In genomic region chr2:45610281-45611019, GRCh38 we compare ENCODE assay signal across 1 cellular context.
A peak's percentile ranks its signal among the peaks of the same experiment; 100 is the strongest.
TF ChIP-seq lines count a peak whose summit lies in the region.

No MANE protein-coding gene starts in this region.

TF ChIP-seq in H1, 55 proteins besides CTCF, POLR2A, EP300 and RAD21:
- TF ChIP-seq, protein P1, sequence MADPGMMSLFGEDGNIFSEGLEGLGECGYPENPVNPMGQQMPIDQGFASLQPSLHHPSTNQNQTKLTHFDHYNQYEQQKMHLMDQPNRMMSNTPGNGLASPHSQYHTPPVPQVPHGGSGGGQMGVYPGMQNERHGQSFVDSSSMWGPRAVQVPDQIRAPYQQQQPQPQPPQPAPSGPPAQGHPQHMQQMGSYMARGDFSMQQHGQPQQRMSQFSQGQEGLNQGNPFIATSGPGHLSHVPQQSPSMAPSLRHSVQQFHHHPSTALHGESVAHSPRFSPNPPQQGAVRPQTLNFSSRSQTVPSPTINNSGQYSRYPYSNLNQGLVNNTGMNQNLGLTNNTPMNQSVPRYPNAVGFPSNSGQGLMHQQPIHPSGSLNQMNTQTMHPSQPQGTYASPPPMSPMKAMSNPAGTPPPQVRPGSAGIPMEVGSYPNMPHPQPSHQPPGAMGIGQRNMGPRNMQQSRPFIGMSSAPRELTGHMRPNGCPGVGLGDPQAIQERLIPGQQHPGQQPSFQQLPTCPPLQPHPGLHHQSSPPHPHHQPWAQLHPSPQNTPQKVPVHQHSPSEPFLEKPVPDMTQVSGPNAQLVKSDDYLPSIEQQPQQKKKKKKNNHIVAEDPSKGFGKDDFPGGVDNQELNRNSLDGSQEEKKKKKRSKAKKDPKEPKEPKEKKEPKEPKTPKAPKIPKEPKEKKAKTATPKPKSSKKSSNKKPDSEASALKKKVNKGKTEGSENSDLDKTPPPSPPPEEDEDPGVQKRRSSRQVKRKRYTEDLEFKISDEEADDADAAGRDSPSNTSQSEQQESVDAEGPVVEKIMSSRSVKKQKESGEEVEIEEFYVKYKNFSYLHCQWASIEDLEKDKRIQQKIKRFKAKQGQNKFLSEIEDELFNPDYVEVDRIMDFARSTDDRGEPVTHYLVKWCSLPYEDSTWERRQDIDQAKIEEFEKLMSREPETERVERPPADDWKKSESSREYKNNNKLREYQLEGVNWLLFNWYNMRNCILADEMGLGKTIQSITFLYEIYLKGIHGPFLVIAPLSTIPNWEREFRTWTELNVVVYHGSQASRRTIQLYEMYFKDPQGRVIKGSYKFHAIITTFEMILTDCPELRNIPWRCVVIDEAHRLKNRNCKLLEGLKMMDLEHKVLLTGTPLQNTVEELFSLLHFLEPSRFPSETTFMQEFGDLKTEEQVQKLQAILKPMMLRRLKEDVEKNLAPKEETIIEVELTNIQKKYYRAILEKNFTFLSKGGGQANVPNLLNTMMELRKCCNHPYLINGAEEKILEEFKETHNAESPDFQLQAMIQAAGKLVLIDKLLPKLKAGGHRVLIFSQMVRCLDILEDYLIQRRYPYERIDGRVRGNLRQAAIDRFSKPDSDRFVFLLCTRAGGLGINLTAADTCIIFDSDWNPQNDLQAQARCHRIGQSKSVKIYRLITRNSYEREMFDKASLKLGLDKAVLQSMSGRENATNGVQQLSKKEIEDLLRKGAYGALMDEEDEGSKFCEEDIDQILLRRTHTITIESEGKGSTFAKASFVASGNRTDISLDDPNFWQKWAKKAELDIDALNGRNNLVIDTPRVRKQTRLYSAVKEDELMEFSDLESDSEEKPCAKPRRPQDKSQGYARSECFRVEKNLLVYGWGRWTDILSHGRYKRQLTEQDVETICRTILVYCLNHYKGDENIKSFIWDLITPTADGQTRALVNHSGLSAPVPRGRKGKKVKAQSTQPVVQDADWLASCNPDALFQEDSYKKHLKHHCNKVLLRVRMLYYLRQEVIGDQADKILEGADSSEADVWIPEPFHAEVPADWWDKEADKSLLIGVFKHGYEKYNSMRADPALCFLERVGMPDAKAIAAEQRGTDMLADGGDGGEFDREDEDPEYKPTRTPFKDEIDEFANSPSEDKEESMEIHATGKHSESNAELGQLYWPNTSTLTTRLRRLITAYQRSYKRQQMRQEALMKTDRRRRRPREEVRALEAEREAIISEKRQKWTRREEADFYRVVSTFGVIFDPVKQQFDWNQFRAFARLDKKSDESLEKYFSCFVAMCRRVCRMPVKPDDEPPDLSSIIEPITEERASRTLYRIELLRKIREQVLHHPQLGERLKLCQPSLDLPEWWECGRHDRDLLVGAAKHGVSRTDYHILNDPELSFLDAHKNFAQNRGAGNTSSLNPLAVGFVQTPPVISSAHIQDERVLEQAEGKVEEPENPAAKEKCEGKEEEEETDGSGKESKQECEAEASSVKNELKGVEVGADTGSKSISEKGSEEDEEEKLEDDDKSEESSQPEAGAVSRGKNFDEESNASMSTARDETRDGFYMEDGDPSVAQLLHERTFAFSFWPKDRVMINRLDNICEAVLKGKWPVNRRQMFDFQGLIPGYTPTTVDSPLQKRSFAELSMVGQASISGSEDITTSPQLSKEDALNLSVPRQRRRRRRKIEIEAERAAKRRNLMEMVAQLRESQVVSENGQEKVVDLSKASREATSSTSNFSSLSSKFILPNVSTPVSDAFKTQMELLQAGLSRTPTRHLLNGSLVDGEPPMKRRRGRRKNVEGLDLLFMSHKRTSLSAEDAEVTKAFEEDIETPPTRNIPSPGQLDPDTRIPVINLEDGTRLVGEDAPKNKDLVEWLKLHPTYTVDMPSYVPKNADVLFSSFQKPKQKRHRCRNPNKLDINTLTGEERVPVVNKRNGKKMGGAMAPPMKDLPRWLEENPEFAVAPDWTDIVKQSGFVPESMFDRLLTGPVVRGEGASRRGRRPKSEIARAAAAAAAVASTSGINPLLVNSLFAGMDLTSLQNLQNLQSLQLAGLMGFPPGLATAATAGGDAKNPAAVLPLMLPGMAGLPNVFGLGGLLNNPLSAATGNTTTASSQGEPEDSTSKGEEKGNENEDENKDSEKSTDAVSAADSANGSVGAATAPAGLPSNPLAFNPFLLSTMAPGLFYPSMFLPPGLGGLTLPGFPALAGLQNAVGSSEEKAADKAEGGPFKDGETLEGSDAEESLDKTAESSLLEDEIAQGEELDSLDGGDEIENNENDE (IDR thresholded peaks at IDR 0.05; ENCODE audit: insufficient replicate concordance, low read length) = no peak
- TF ChIP-seq USF2 (IDR thresholded peaks at IDR 0.05; ENCODE audit: low read length) (peak; percentile 93), SAP30 (IDR thresholded peaks at IDR 0.05; ENCODE audit: insufficient read depth, insufficient replicate concordance, low read length) (peak; percentile 49), TAF7 (optimal IDR thresholded peaks at IDR 0.05; ENCODE audit: borderline replicate concordance, low read depth, low read length) (peak; percentile 3), YY1 (IDR thresholded peaks at IDR 0.05; ENCODE audit: low read depth, low read length) (0 out of 2 replicates have a peak, but pooled peaks have one; percentile 27), TAF1 (IDR thresholded peaks at IDR 0.05; ENCODE audit: low read depth, low read length) (peak; percentile 44), TBP (IDR thresholded peaks at IDR 0.05; ENCODE audit: low read depth, low read length) (0 out of 2 replicates have a peak, but pooled peaks have one; percentile 58), ATF3 (IDR thresholded peaks at IDR 0.05; ENCODE audit: insufficient read depth, low read depth, low read length) (peak; percentile 81), KDM5A (IDR thresholded peaks at IDR 0.05; ENCODE audit: low read length) (peak; percentile 40; the same call in 1 of the 2 replicates), POLR2AphosphoS5 (IDR thresholded peaks at IDR 0.05; ENCODE audit: low read depth, low read length) (peak; percentile 48; the same call in 1 of the 2 replicates), EZH2 (IDR thresholded peaks at IDR 0.05; ENCODE audit: low read depth, low read length, severe bottlenecking) (no peak)
- TF ChIP-seq, protein P2, sequence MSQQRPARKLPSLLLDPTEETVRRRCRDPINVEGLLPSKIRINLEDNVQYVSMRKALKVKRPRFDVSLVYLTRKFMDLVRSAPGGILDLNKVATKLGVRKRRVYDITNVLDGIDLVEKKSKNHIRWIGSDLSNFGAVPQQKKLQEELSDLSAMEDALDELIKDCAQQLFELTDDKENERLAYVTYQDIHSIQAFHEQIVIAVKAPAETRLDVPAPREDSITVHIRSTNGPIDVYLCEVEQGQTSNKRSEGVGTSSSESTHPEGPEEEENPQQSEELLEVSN (IDR thresholded peaks at IDR 0.05) = no peak
TF ChIP-seq in H1: peak in this region for 9.
